ENCODE assay signal across 8 cellular contexts in the genomic region with DNA sequence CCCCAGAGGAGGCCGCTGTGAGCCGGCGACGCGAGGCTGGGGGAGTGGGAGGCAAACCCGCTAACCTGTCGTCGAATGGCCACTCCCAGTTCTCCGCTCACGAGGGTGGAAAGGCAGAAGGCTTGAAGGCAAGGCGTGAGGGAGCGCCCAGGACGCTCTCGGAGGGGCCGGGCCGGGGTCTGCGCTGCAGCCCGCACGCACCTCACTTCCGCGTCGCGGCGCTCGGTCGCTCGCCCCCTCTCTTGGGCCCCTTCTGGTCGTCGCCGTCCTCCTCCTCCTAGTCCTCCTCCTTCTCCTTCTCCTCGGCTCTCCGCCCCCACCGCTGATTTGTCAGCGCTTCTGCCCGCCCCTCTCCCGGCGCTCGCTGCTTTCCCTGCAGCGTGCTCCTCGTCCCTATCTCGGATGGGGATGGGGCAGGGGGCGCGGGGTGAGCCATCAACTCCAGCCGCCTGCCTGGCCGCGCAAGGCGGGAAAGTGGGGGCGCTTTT.
DNase-seq lines count a peak whose midpoint lies in the region; ATAC-seq and TF ChIP-seq lines count a peak whose summit lies in the region.

A gene (minus strand): TSS at position 265 of the 488 bp plus-strand sequence. CDS start 1,494 bp downstream, outside the sequence.

- H3K9me3 Mint-ChIP-seq in T-helper 2 cell treated with Interferon-gamma antibody and Interleukin-4, amounts not matched to agents 5 μg/mL and 100 μg/mL, for 36 hours = no peaks in the 10 kb centered on the region

- no peak within 1 kb of the TSS for H3K27ac Mint-ChIP-seq in T-helper 2 cell treated with Interferon-gamma antibody and Interleukin-4, amounts not matched to agents 5 μg/mL and 100 μg/mL, for 36 hours

- peaks cover 5% of the 10 kb centered on the region for H4K20me1 ChIP-seq in Loucy (ENCODE audit: insufficient read depth, low read length, poor library complexity, severe bottlenecking)

- peak within 1 kb of the TSS; percentile 59 for H3K27ac ChIP-seq in rectal smooth muscle tissue (ENCODE audit: low read depth, low read length)

- H3K36me3 Mint-ChIP-seq in T-helper 2 cell treated with Interferon-gamma antibody and Interleukin-4, amounts not matched to agents 5 μg/mL and 100 μg/mL, for 36 hours (ENCODE audit: low read depth) = no peaks in the 10 kb centered on the region

- peak within 1 kb of the TSS; percentile 97 for H3K4me3 ChIP-seq in Loucy (ENCODE audit: low read length, poor library complexity, severe bottlenecking)
- H3K4me3 ChIP-seq in iPS-15b (ENCODE audit: low read depth, low read length) = peak within 1 kb of the TSS; percentile 80
- H3K4me3 ChIP-seq in rectal smooth muscle tissue (ENCODE audit: low read length) = peak within 1 kb of the TSS; percentile 71

- H3K9me3 ChIP-seq in ES-I3 (ENCODE audit: control insufficient read depth, insufficient read depth, low read length) = no peaks in the 10 kb centered on the region
- H3K9me3 ChIP-seq in Loucy (ENCODE audit: insufficient read depth, low read depth, low read length) = no peaks in the 10 kb centered on the region
- no peaks in the 10 kb centered on the region for H3K9me3 ChIP-seq in iPS-15b (ENCODE audit: control insufficient read depth, insufficient read depth, low read length)

- H3K4me3 Mint-ChIP-seq in T-helper 2 cell treated with Interferon-gamma antibody and Interleukin-4, amounts not matched to agents 5 μg/mL and 100 μg/mL, for 36 hours = peak within 1 kb of the TSS; percentile 79

- no peak for ATAC-seq in GM21786 (IDR thresholded peaks at IDR 0.05; ENCODE audit: unreplicated experiment)
- no peak for ATAC-seq in HG03108 (IDR thresholded peaks at IDR 0.05; ENCODE audit: unreplicated experiment)

- H2AFZ ChIP-seq in Loucy (ENCODE audit: low read length) = peak within 1 kb of the TSS; percentile 99

- H3K9ac ChIP-seq in ES-I3 (ENCODE audit: low read depth, low read length) (peak within 1 kb of the TSS; percentile 76), Loucy (ENCODE audit: low read depth, low read length, poor library complexity, severe bottlenecking) (peak within 1 kb of the TSS; percentile 91), iPS-15b (ENCODE audit: low read depth, low read length) (peak within 1 kb of the TSS; percentile 68), rectal smooth muscle tissue (ENCODE audit: low read length) (no peak within 1 kb of the TSS)

- TF ChIP-seq CTCF in Loucy (conservative IDR thresholded peaks at IDR 0.05; ENCODE audit: low read length) = no peak

- H3K4me1 ChIP-seq in ES-I3 (ENCODE audit: insufficient read depth, low read length) (no peaks in the 10 kb centered on the region; the same call in 1 of the 2 replicates), Loucy (ENCODE audit: insufficient read depth, low read length, poor library complexity, severe bottlenecking) (peaks cover 34% of the 10 kb centered on the region), iPS-15b (ENCODE audit: control insufficient read depth, insufficient read depth, low read length) (no peaks in the 10 kb centered on the region), rectal smooth muscle tissue (ENCODE audit: control insufficient read depth, insufficient read depth, low read length) (no peaks in the 10 kb centered on the region)

- no peaks in the 10 kb centered on the region for H3K36me3 ChIP-seq in ES-I3 (ENCODE audit: insufficient read depth, low read length)
- H3K36me3 ChIP-seq in Loucy (ENCODE audit: insufficient read depth, low read length) = no peaks in the 10 kb centered on the region
- H3K36me3 ChIP-seq in iPS-15b (ENCODE audit: control insufficient read depth, insufficient read depth, low read length) = no peaks in the 10 kb centered on the region
- no peaks in the 10 kb centered on the region for H3K36me3 ChIP-seq in rectal smooth muscle tissue (ENCODE audit: control insufficient read depth, insufficient read depth, low read length)

- H3K27me3 ChIP-seq in Loucy (ENCODE audit: insufficient read depth, low read length, poor library complexity, severe bottlenecking) (no peaks in the 10 kb centered on the region), iPS-15b (ENCODE audit: control insufficient read depth, insufficient read depth, low read length) (peaks cover 8% of the 10 kb centered on the region), rectal smooth muscle tissue (ENCODE audit: control insufficient read depth, insufficient read depth, low read length) (peaks cover 13% of the 10 kb centered on the region)

- H3K4me1 Mint-ChIP-seq in T-helper 2 cell treated with Interferon-gamma antibody and Interleukin-4, amounts not matched to agents 5 μg/mL and 100 μg/mL, for 36 hours (ENCODE audit: low read depth) = peaks cover 20% of the 10 kb centered on the region

- H3K9me2 ChIP-seq in Loucy (replicated peaks; ENCODE audit: low read depth, low read length) = no peaks in the 10 kb centered on the region

- H3K79me2 ChIP-seq in Loucy (ENCODE audit: insufficient read depth, low read length) = peaks cover 37% of the 10 kb centered on the region

- H3K27me3 Mint-ChIP-seq in T-helper 2 cell treated with Interferon-gamma antibody and Interleukin-4, amounts not matched to agents 5 μg/mL and 100 μg/mL, for 36 hours (ENCODE audit: low read depth) = peaks cover 73% of the 10 kb centered on the region

- H3F3A ChIP-seq in Loucy (ENCODE audit: low read depth) = no peaks in the 10 kb centered on the region

- peak within 1 kb of the TSS; percentile 71 for H3K4me2 ChIP-seq in Loucy (ENCODE audit: low read depth, low read length, poor library complexity, severe bottlenecking)

- peak; percentile 45 for DNase-seq in T-helper 2 cell treated with Interferon-gamma antibody and Interleukin-4, amounts not matched to agents 5 μg/mL and 100 μg/mL, for 36 hours (ENCODE audit: low spot score)
- peak; percentile 91 for DNase-seq in cerebellar cortex (ENCODE audit: low spot score)
